9 cellular contexts compared by ENCODE assay signal in genomic region chr6:7139835-7140470, GRCh38. TPM values are rescaled to one million over a fixed set of nuclear protein-coding genes. Genes with fewer than 3 reads are reported as not detected.
DNase-seq lines count a peak whose midpoint lies in the region; ATAC-seq, FAIRE-seq and TF ChIP-seq lines count a peak whose summit lies in the region.
"Had no signal": no experiment of that assay in that cellular context is flagged by ENCODE, and none has a peak within 500 bp of the region (broad histone marks: within the 10 kb centered on the region; RNA-seq: fewer than 3 reads in every experiment).

No MANE protein-coding gene starts in this region.

- H3K4me1 ChIP-seq in suprapubic skin: peaks cover 75% of the 10 kb centered on the region

- no peaks in the 10 kb centered on the region for H3K27me3 Mint-ChIP-seq in activated CD8-positive, alpha-beta memory T cell treated with anti-CD3 and anti-CD28 coated beads, Interleukin-2, amount 10 ng/mL, durations not matched to agents 7 days and 5 days
- H3K27me3 Mint-ChIP-seq in activated CD4-positive, alpha-beta memory T cell treated with anti-CD3 and anti-CD28 coated beads for 36 hours: no peaks in the 10 kb centered on the region

- peak overlapping the region; percentile 96 for H3K27ac ChIP-seq in suprapubic skin

- peak overlapping the region; percentile 69 for H3K4me3 ChIP-seq in suprapubic skin

- H3K9me3 Mint-ChIP-seq in activated CD8-positive, alpha-beta memory T cell treated with anti-CD3 and anti-CD28 coated beads, Interleukin-2, amount 10 ng/mL, durations not matched to agents 7 days and 5 days (ENCODE audit: low read depth): no peaks in the 10 kb centered on the region
- H3K9me3 Mint-ChIP-seq in activated CD4-positive, alpha-beta memory T cell treated with anti-CD3 and anti-CD28 coated beads for 36 hours: no peaks in the 10 kb centered on the region

- no peak for DNase-seq in activated CD8-positive, alpha-beta memory T cell treated with anti-CD3 and anti-CD28 coated beads, Interleukin-2, amount 10 ng/mL, durations not matched to agents 7 days and 5 days
- no peak for DNase-seq in activated CD8-positive, alpha-beta memory T cell treated with anti-CD3 and anti-CD28 coated beads for 24 hours
- DNase-seq in activated CD4-positive, alpha-beta memory T cell treated with anti-CD3 and anti-CD28 coated beads for 36 hours: no peak
- DNase-seq in left colon: no peak
- no peak for DNase-seq in suprapubic skin (ENCODE audit: low spot score in 2 of 2)
- DNase-seq in GM12891 (ENCODE audit: insufficient read length, low spot score): no peak

- no peak for ATAC-seq in activated CD8-positive, alpha-beta memory T cell treated with anti-CD3 and anti-CD28 coated beads, Interleukin-2, amount 10 ng/mL, durations not matched to agents 7 days and 5 days
- ATAC-seq in left colon (peak; percentile 61), HG03342 (IDR thresholded peaks at IDR 0.05; ENCODE audit: unreplicated experiment) (no peak), GM18519 (IDR thresholded peaks at IDR 0.05; ENCODE audit: low FRiP score, unreplicated experiment) (no peak)

- no peak for FAIRE-seq in GM12891 (lab: Jason Lieb, UNC)
- FAIRE-seq: TTC549 had no signal

- no peak for TF ChIP-seq CTCF in suprapubic skin (IDR thresholded peaks at IDR 0.05)

- POLR2A ChIA-PET in activated CD4-positive, alpha-beta memory T cell treated with anti-CD3 and anti-CD28 coated beads for 36 hours (lab: Charles Lee): interaction anchor here (1.0 kb wide), 1 partner anchor 33 kb away, joined by 3 read pairs; no protein-coding TSS in a partner anchor

- TF ChIP-seq EP300 in suprapubic skin (IDR thresholded peaks at IDR 0.05): no peak

- no peaks in the 10 kb centered on the region for H3K9me3 ChIP-seq in suprapubic skin

- WGBS in suprapubic skin: 83% methylated on average over 7 of the region's 7 CpGs

- peak overlapping the region; percentile 72 for H3K4me3 Mint-ChIP-seq in activated CD8-positive, alpha-beta memory T cell treated with anti-CD3 and anti-CD28 coated beads, Interleukin-2, amount 10 ng/mL, durations not matched to agents 7 days and 5 days
- peak overlapping the region; percentile 75 for H3K4me3 Mint-ChIP-seq in activated CD4-positive, alpha-beta memory T cell treated with anti-CD3 and anti-CD28 coated beads for 36 hours

- intact Hi-C loops in activated CD4-positive, alpha-beta memory T cell treated with anti-CD3 and anti-CD28 coated beads for 36 hours (cut with micrococcal nuclease): loop anchor here (5.0 kb wide), 2 partner anchors 247 to 343 kb away; partner anchors contain the start of genes CAGE1 and RIOK1
- intact Hi-C loops in left colon (cut with DNase I, micrococcal nuclease): no loop called here

- H3K4me1 Mint-ChIP-seq in activated CD8-positive, alpha-beta memory T cell treated with anti-CD3 and anti-CD28 coated beads, Interleukin-2, amount 10 ng/mL, durations not matched to agents 7 days and 5 days: peaks cover 62% of the 10 kb centered on the region
- peaks cover 63% of the 10 kb centered on the region for H3K4me1 Mint-ChIP-seq in activated CD4-positive, alpha-beta memory T cell treated with anti-CD3 and anti-CD28 coated beads for 36 hours (ENCODE audit: low read depth)

- peaks cover 1% of the 10 kb centered on the region for H3K36me3 Mint-ChIP-seq in activated CD8-positive, alpha-beta memory T cell treated with anti-CD3 and anti-CD28 coated beads, Interleukin-2, amount 10 ng/mL, durations not matched to agents 7 days and 5 days
- H3K36me3 Mint-ChIP-seq in activated CD4-positive, alpha-beta memory T cell treated with anti-CD3 and anti-CD28 coated beads for 36 hours: no peaks in the 10 kb centered on the region

- H3K27me3 ChIP-seq in suprapubic skin: no peaks in the 10 kb centered on the region

- H3K36me3 ChIP-seq in suprapubic skin: no peaks in the 10 kb centered on the region

- H3K27ac Mint-ChIP-seq in activated CD8-positive, alpha-beta memory T cell treated with anti-CD3 and anti-CD28 coated beads, Interleukin-2, amount 10 ng/mL, durations not matched to agents 7 days and 5 days: peak overlapping the region; percentile 77
- H3K27ac Mint-ChIP-seq in activated CD4-positive, alpha-beta memory T cell treated with anti-CD3 and anti-CD28 coated beads for 36 hours: peak overlapping the region; percentile 34

- CTCF ChIA-PET in activated CD8-positive, alpha-beta memory T cell treated with anti-CD3 and anti-CD28 coated beads, Interleukin-2, amount 10 ng/mL, durations not matched to agents 7 days and 5 days (lab: Charles Lee): interaction anchor here (1.8 to 4.1 kb wide), 2 partner anchors 11 to 31 kb away, joined by 6 to 28 read pairs; partner anchors contain the start of gene RREB1
- CTCF ChIA-PET in activated CD4-positive, alpha-beta memory T cell treated with anti-CD3 and anti-CD28 coated beads for 36 hours (lab: Charles Lee): interaction anchor here (1.1 kb wide), 1 partner anchor 24 kb away, joined by 6 read pairs; no protein-coding TSS in a partner anchor

- TF ChIP-seq POLR2A in suprapubic skin (IDR thresholded peaks at IDR 0.05): no peak
- TF ChIP-seq POLR2A in GM12891 (IDR thresholded peaks at IDR 0.05; ENCODE audit: low read depth, low read length): no peak

TF ChIP-seq in GM12891, 5 proteins besides CTCF, POLR2A, EP300 and RAD21:
- TF ChIP-seq POLR2AphosphoS5 (IDR thresholded peaks at IDR 0.05; ENCODE audit: low read depth, low read length): no peak
- TF ChIP-seq SPI1 (IDR thresholded peaks at IDR 0.05; ENCODE audit: low read depth, low read length): no peak
- TF ChIP-seq TAF1 (IDR thresholded peaks at IDR 0.05; ENCODE audit: low read depth, low read length): no peak
- no peak for TF ChIP-seq POU2F2 (IDR thresholded peaks at IDR 0.05; ENCODE audit: low read depth, low read length)
- no peak for TF ChIP-seq PAX5 (IDR thresholded peaks at IDR 0.05; ENCODE audit: insufficient read depth, low read length, severe bottlenecking)

RNA-seq across cellular contexts. Expression of gene RREB1, which starts 32.2 kb away (rescaled TPM):
- 10 to 100 TPM; 20.6 to 24.6 TPM for total RNA-seq in activated CD8-positive, alpha-beta memory T cell treated with anti-CD3 and anti-CD28 coated beads, Interleukin-2, amount 10 ng/mL, durations not matched to agents 7 days and 5 days
- total RNA-seq in activated CD4-positive, alpha-beta memory T cell treated with anti-CD3 and anti-CD28 coated beads for 36 hours: 10 to 100 TPM; 13.0 to 13.5 TPM
- total RNA-seq in left colon (100 to 1,000 TPM in 1 of 2 donors, 10 to 100 TPM in 1; 76.9 to 101 TPM), suprapubic skin (100 to 1,000 TPM in 1 of 4 donors, 10 to 100 TPM in 3; 56.2 to 102 (median 62.6) TPM)
- polyA plus RNA-seq in GM12891 (2012; ENCODE audit: low read depth, missing spikeins): 7.0 TPM
